ENCODE assay signal across 1 cellular context in the genomic region with DNA sequence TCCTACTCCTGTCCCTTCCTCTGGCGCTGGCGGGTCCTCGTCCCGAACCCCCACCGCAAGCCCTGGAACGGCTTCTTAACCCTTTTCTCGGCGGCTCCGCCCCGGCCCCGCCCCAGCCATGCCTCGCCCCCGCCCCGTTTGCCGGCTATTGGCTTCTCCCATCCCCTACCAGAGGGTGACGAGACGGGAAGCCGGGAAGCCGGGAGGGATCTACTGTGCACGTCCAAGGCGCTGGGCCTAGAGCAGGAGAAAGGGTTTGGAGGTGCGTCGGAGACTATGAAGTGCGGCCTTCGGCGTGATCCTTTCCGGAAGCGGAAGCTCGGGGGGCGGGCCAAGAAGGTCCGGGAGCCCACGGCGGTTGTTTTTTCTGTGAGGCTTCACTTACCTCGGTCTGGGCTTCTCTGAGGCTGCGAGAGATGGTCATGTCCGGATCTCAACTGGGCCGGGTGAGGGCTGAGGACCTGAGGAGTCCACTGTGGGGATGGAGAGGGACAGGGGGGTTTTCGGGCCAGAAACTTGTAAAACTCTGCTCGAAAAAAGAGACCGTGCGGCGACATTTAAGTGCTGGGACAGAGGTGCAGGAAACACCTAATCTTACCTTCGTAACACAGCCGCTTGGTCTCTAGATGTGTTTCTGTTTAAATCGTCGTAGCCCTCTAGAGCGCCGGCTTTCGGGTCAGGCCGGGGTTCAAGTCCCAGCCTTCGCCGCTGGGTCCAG.
TF ChIP-seq lines count a peak whose summit lies in the region.

No MANE protein-coding gene starts in this region.

TF ChIP-seq in HepG2, 621 proteins besides CTCF, POLR2A, EP300 and RAD21 (continued from another document and continues in another):
- TF ChIP-seq, protein P1, sequence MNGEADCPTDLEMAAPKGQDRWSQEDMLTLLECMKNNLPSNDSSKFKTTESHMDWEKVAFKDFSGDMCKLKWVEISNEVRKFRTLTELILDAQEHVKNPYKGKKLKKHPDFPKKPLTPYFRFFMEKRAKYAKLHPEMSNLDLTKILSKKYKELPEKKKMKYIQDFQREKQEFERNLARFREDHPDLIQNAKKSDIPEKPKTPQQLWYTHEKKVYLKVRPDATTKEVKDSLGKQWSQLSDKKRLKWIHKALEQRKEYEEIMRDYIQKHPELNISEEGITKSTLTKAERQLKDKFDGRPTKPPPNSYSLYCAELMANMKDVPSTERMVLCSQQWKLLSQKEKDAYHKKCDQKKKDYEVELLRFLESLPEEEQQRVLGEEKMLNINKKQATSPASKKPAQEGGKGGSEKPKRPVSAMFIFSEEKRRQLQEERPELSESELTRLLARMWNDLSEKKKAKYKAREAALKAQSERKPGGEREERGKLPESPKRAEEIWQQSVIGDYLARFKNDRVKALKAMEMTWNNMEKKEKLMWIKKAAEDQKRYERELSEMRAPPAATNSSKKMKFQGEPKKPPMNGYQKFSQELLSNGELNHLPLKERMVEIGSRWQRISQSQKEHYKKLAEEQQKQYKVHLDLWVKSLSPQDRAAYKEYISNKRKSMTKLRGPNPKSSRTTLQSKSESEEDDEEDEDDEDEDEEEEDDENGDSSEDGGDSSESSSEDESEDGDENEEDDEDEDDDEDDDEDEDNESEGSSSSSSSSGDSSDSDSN (CRISPR knock-in tag; IDR thresholded peaks at IDR 0.05) = peak; percentile 68
- TF ChIP-seq, protein P2, sequence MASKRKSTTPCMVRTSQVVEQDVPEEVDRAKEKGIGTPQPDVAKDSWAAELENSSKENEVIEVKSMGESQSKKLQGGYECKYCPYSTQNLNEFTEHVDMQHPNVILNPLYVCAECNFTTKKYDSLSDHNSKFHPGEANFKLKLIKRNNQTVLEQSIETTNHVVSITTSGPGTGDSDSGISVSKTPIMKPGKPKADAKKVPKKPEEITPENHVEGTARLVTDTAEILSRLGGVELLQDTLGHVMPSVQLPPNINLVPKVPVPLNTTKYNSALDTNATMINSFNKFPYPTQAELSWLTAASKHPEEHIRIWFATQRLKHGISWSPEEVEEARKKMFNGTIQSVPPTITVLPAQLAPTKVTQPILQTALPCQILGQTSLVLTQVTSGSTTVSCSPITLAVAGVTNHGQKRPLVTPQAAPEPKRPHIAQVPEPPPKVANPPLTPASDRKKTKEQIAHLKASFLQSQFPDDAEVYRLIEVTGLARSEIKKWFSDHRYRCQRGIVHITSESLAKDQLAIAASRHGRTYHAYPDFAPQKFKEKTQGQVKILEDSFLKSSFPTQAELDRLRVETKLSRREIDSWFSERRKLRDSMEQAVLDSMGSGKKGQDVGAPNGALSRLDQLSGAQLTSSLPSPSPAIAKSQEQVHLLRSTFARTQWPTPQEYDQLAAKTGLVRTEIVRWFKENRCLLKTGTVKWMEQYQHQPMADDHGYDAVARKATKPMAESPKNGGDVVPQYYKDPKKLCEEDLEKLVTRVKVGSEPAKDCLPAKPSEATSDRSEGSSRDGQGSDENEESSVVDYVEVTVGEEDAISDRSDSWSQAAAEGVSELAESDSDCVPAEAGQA (IDR thresholded peaks at IDR 0.05; ENCODE audit: low read depth) = no peak
- TF ChIP-seq, protein P2 (CRISPR knock-in tag; IDR thresholded peaks at IDR 0.05; ENCODE audit: borderline replicate concordance) = no peak
- TF ChIP-seq DR1 (CRISPR knock-in tag; IDR thresholded peaks at IDR 0.05) (no peak), RORA (CRISPR knock-in tag; IDR thresholded peaks at IDR 0.05) (no peak), KDM5B (CRISPR knock-in tag; IDR thresholded peaks at IDR 0.05; ENCODE audit: borderline replicate concordance) (peak; percentile 77; the same call in 1 of the 2 replicates), ZNF543 (CRISPR knock-in tag; IDR thresholded peaks at IDR 0.05) (no peak), ZBTB7B (CRISPR knock-in tag; IDR thresholded peaks at IDR 0.05) (no peak), ZNF230 (CRISPR knock-in tag; IDR thresholded peaks at IDR 0.05) (no peak), ZNF260 (CRISPR knock-in tag; IDR thresholded peaks at IDR 0.05; ENCODE audit: borderline replicate concordance, low read depth) (no peak), ZNF672 (CRISPR knock-in tag; IDR thresholded peaks at IDR 0.05) (no peak), ZNF143 (CRISPR knock-in tag; IDR thresholded peaks at IDR 0.05) (no peak), MEIS2 (CRISPR knock-in tag; IDR thresholded peaks at IDR 0.05) (no peak), NR2F2 (IDR thresholded peaks at IDR 0.05; ENCODE audit: borderline replicate concordance, low read depth) (no peak), EEA1 (CRISPR knock-in tag; IDR thresholded peaks at IDR 0.05; ENCODE audit: borderline replicate concordance) (no peak), ZNF775 (CRISPR knock-in tag; IDR thresholded peaks at IDR 0.05; ENCODE audit: borderline replicate concordance) (no peak), ELF1 (CRISPR knock-in tag; IDR thresholded peaks at IDR 0.05) (peak; percentile 69), XRCC5 (optimal IDR thresholded peaks at IDR 0.05; ENCODE audit: low read length) (peak; percentile 44), ZNF124 (CRISPR knock-in tag; IDR thresholded peaks at IDR 0.05) (no peak), ZNF781 (CRISPR knock-in tag; IDR thresholded peaks at IDR 0.05; ENCODE audit: borderline replicate concordance, not compliant biosample characterization) (no peak), ZNF598 (CRISPR knock-in tag; IDR thresholded peaks at IDR 0.05; ENCODE audit: borderline replicate concordance) (no peak), MEF2D (CRISPR knock-in tag; IDR thresholded peaks at IDR 0.05) (no peak), SOX13 (IDR thresholded peaks at IDR 0.05) (no peak), SOX13 (CRISPR knock-in tag; conservative IDR thresholded peaks at IDR 0.05 in 1 of 2, IDR thresholded peaks at IDR 0.05 in 1 of 2) (no peak)
- TF ChIP-seq, protein P3, sequence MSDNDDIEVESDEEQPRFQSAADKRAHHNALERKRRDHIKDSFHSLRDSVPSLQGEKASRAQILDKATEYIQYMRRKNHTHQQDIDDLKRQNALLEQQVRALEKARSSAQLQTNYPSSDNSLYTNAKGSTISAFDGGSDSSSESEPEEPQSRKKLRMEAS (IDR thresholded peaks at IDR 0.05) = peak; percentile 75
- TF ChIP-seq, protein P4, sequence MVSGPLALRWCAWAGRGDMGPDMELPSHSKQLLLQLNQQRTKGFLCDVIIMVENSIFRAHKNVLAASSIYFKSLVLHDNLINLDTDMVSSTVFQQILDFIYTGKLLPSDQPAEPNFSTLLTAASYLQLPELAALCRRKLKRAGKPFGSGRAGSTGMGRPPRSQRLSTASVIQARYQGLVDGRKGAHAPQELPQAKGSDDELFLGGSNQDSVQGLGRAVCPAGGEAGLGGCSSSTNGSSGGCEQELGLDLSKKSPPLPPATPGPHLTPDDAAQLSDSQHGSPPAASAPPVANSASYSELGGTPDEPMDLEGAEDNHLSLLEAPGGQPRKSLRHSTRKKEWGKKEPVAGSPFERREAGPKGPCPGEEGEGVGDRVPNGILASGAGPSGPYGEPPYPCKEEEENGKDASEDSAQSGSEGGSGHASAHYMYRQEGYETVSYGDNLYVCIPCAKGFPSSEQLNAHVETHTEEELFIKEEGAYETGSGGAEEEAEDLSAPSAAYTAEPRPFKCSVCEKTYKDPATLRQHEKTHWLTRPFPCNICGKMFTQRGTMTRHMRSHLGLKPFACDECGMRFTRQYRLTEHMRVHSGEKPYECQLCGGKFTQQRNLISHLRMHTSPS (CRISPR knock-in tag; IDR thresholded peaks at IDR 0.05; ENCODE audit: low read depth) = no peak
- TF ChIP-seq, protein P5, sequence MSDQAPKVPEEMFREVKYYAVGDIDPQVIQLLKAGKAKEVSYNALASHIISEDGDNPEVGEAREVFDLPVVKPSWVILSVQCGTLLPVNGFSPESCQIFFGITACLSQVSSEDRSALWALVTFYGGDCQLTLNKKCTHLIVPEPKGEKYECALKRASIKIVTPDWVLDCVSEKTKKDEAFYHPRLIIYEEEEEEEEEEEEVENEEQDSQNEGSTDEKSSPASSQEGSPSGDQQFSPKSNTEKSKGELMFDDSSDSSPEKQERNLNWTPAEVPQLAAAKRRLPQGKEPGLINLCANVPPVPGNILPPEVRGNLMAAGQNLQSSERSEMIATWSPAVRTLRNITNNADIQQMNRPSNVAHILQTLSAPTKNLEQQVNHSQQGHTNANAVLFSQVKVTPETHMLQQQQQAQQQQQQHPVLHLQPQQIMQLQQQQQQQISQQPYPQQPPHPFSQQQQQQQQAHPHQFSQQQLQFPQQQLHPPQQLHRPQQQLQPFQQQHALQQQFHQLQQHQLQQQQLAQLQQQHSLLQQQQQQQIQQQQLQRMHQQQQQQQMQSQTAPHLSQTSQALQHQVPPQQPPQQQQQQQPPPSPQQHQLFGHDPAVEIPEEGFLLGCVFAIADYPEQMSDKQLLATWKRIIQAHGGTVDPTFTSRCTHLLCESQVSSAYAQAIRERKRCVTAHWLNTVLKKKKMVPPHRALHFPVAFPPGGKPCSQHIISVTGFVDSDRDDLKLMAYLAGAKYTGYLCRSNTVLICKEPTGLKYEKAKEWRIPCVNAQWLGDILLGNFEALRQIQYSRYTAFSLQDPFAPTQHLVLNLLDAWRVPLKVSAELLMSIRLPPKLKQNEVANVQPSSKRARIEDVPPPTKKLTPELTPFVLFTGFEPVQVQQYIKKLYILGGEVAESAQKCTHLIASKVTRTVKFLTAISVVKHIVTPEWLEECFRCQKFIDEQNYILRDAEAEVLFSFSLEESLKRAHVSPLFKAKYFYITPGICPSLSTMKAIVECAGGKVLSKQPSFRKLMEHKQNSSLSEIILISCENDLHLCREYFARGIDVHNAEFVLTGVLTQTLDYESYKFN (CRISPR knock-in tag; conservative IDR thresholded peaks at IDR 0.05) = no peak
- TF ChIP-seq, protein P6, sequence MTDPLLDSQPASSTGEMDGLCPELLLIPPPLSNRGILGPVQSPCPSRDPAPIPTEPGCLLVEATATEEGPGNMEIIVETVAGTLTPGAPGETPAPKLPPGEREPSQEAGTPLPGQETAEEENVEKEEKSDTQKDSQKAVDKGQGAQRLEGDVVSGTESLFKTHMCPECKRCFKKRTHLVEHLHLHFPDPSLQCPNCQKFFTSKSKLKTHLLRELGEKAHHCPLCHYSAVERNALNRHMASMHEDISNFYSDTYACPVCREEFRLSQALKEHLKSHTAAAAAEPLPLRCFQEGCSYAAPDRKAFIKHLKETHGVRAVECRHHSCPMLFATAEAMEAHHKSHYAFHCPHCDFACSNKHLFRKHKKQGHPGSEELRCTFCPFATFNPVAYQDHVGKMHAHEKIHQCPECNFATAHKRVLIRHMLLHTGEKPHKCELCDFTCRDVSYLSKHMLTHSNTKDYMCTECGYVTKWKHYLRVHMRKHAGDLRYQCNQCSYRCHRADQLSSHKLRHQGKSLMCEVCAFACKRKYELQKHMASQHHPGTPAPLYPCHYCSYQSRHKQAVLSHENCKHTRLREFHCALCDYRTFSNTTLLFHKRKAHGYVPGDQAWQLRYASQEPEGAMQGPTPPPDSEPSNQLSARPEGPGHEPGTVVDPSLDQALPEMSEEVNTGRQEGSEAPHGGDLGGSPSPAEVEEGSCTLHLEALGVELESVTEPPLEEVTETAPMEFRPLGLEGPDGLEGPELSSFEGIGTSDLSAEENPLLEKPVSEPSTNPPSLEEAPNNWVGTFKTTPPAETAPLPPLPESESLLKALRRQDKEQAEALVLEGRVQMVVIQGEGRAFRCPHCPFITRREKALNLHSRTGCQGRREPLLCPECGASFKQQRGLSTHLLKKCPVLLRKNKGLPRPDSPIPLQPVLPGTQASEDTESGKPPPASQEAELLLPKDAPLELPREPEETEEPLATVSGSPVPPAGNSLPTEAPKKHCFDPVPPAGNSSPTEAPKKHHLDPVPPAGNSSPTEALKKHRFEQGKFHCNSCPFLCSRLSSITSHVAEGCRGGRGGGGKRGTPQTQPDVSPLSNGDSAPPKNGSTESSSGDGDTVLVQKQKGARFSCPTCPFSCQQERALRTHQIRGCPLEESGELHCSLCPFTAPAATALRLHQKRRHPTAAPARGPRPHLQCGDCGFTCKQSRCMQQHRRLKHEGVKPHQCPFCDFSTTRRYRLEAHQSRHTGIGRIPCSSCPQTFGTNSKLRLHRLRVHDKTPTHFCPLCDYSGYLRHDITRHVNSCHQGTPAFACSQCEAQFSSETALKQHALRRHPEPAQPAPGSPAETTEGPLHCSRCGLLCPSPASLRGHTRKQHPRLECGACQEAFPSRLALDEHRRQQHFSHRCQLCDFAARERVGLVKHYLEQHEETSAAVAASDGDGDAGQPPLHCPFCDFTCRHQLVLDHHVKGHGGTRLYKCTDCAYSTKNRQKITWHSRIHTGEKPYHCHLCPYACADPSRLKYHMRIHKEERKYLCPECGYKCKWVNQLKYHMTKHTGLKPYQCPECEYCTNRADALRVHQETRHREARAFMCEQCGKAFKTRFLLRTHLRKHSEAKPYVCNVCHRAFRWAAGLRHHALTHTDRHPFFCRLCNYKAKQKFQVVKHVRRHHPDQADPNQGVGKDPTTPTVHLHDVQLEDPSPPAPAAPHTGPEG (CRISPR knock-in tag; IDR thresholded peaks at IDR 0.05) = no peak
- TF ChIP-seq, protein P7, sequence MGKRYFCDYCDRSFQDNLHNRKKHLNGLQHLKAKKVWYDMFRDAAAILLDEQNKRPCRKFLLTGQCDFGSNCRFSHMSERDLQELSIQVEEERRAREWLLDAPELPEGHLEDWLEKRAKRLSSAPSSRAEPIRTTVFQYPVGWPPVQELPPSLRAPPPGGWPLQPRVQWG (CRISPR knock-in tag; IDR thresholded peaks at IDR 0.05; ENCODE audit: borderline replicate concordance, low read depth) = no peak
- TF ChIP-seq, protein P8, sequence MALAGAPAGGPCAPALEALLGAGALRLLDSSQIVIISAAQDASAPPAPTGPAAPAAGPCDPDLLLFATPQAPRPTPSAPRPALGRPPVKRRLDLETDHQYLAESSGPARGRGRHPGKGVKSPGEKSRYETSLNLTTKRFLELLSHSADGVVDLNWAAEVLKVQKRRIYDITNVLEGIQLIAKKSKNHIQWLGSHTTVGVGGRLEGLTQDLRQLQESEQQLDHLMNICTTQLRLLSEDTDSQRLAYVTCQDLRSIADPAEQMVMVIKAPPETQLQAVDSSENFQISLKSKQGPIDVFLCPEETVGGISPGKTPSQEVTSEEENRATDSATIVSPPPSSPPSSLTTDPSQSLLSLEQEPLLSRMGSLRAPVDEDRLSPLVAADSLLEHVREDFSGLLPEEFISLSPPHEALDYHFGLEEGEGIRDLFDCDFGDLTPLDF (CRISPR knock-in tag; IDR thresholded peaks at IDR 0.05) = no peak
